ENCODE assay signal across 1 cellular context in the genomic region with DNA sequence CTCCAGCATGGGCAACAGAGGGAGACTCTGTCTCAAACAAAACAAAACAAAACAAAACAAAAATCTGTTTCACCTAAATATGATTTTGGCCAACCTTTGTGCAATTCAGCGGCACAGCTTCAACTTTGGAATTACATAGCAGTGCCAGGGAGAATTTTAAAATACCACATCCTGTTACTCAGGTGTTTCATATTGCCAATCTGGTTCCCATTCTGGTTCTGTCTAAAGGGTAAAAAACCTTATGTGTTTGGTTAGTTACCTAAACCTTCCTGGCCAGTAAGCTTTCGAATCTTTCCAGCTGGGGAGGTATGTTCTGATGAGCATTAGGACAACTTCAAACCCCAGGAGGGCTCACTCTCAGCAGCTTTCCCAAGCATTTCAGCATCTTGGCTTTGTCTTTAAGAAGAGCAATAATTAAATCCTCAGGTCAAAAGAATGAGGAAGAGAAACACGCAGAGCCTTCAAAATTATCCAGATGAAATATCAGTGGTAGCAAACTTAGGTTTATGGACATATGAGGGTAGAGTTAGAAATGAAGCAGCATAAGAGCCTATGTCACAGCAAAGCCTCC.
TF ChIP-seq lines count a peak whose summit lies in the region.

No MANE protein-coding gene starts in this region.

TF ChIP-seq in IMR-90, 13 proteins besides CTCF, POLR2A, EP300 and RAD21:
- TF ChIP-seq RCOR1 (IDR thresholded peaks at IDR 0.05; ENCODE audit: insufficient replicate concordance, low read length) (no peak), MAZ (IDR thresholded peaks at IDR 0.05; ENCODE audit: borderline replicate concordance, low read depth, low read length) (no peak), CHD1 (IDR thresholded peaks at IDR 0.05; ENCODE audit: low read depth, low read length) (no peak), MAFK (IDR thresholded peaks at IDR 0.05; ENCODE audit: low read depth, low read length) (no peak), CEBPB (IDR thresholded peaks at IDR 0.05; ENCODE audit: low read depth, low read length) (no peak), FOS (IDR thresholded peaks at IDR 0.05; ENCODE audit: low read depth, low read length) (no peak), MXI1 (IDR thresholded peaks at IDR 0.05; ENCODE audit: borderline replicate concordance, low read depth, low read length) (no peak), RFX5 (IDR thresholded peaks at IDR 0.05; ENCODE audit: low read depth, low read length) (no peak), SMC3 (IDR thresholded peaks at IDR 0.05; ENCODE audit: low read depth, low read length) (no peak)
- TF ChIP-seq, protein P1, sequence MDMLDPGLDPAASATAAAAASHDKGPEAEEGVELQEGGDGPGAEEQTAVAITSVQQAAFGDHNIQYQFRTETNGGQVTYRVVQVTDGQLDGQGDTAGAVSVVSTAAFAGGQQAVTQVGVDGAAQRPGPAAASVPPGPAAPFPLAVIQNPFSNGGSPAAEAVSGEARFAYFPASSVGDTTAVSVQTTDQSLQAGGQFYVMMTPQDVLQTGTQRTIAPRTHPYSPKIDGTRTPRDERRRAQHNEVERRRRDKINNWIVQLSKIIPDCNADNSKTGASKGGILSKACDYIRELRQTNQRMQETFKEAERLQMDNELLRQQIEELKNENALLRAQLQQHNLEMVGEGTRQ (IDR thresholded peaks at IDR 0.05; ENCODE audit: low read depth, low read length), result no peak
- TF ChIP-seq, protein P2, sequence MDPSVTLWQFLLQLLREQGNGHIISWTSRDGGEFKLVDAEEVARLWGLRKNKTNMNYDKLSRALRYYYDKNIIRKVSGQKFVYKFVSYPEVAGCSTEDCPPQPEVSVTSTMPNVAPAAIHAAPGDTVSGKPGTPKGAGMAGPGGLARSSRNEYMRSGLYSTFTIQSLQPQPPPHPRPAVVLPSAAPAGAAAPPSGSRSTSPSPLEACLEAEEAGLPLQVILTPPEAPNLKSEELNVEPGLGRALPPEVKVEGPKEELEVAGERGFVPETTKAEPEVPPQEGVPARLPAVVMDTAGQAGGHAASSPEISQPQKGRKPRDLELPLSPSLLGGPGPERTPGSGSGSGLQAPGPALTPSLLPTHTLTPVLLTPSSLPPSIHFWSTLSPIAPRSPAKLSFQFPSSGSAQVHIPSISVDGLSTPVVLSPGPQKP (IDR thresholded peaks at IDR 0.05; ENCODE audit: borderline replicate concordance, low read depth, low read length), result no peak
